9 cellular contexts compared by ENCODE assay signal in genomic region chr11:32780839-32781238, GRCh38. TPM values are rescaled to one million over a fixed set of nuclear protein-coding genes. Genes with fewer than 3 reads are reported as not detected.
"Had no signal": no experiment of that assay in that cellular context is flagged by ENCODE, and none has a peak within 500 bp of the region (broad histone marks: within the 10 kb centered on the region; RNA-seq: fewer than 3 reads in every experiment).

No MANE protein-coding gene starts in this region.

RNA-seq across cellular contexts. Expression of gene CCDC73, which starts 13.6 kb away (rescaled TPM):
- total RNA-seq: activated CD4-positive, alpha-beta memory T cell treated with anti-CD3 and anti-CD28 coated beads for 36 hours; activated CD4-positive, alpha-beta memory T cell treated with anti-CD3 and anti-CD28 coated beads, Interleukin-2, amount 10 ng/mL, durations not matched to agents 7 days and 5 days; activated CD4-positive, alpha-beta T cell treated with anti-CD3 and anti-CD28 coated beads for 36 hours; activated CD4-positive, alpha-beta T cell treated with anti-CD3 and anti-CD28 coated beads, Interleukin-2, amount 10 ng/mL, durations not matched to agents 24 days and 14 days; activated CD4-positive, alpha-beta T cell treated with anti-CD3 and anti-CD28 coated beads, Interleukin-2, amount 10 ng/mL, durations not matched to agents 7 days and 5 days; activated CD8-positive, alpha-beta T cell treated with anti-CD3 and anti-CD28 coated beads for 36 hours; activated CD8-positive, alpha-beta T cell treated with anti-CD3 and anti-CD28 coated beads, Interleukin-2, amount 10 ng/mL, durations not matched to agents 7 days and 5 days; T-helper 1 cell treated with Interleukin-12 subunit alpha and Interleukin-12 subunit beta and Interleukin-4 antibody, amounts not matched to agents 30 ng/mL and 1 ng/mL, for 36 hours; T-helper 17 cell had no signal
